In genomic region chr6:55782275-55782674, GRCh38 we compare ENCODE assay signal across 22 cellular contexts.
"Had no signal": no experiment of that assay in that cellular context is flagged by ENCODE, and none has a peak within 500 bp of the region (broad histone marks: within the 10 kb centered on the region; RNA-seq: fewer than 3 reads in every experiment).

No MANE protein-coding gene starts in this region.

- H3K4me1 ChIP-seq: gastrocnemius medialis, heart right ventricle, left ventricle myocardium inferior, suprapubic skin, thyroid gland had no signal

- H3K4me3 ChIP-seq: dorsolateral prefrontal cortex, gastrocnemius medialis, heart right ventricle, left ventricle myocardium inferior, lung, suprapubic skin, thyroid gland had no signal

- DNase-seq: cortex of kidney; dorsolateral prefrontal cortex; effector CD8-positive, alpha-beta T cell; gastrocnemius medialis; heart right ventricle; hypothalamus; kidney; left cardiac atrium; left ventricle myocardium inferior; mesendoderm; naive B cell; posterior cingulate gyrus; right cardiac atrium; small intestine; stimulated activated CD4-positive, alpha-beta T cell treated with anti-CD3 and anti-CD28 coated beads, Interleukin-12 subunit alpha, Interleukin-12 subunit beta, amount 100 ng/mL, for 4 hours; stimulated activated naive CD4-positive, alpha-beta T cell treated with Interleukin-2 at 50 U/mL for 16 hours; thyroid gland had no signal

- H3K36me3 ChIP-seq: gastrocnemius medialis, heart right ventricle, left ventricle myocardium inferior, suprapubic skin, thyroid gland had no signal

- H3K36me3 Mint-ChIP-seq: naive B cell, type B pancreatic cell had no signal

- H3K4me3 Mint-ChIP-seq: naive B cell, nephron, type B pancreatic cell had no signal

- ATAC-seq: gastrocnemius medialis, heart right ventricle, left cardiac atrium, right cardiac atrium had no signal

- H3K4me1 Mint-ChIP-seq: naive B cell had no signal

- H3K27me3 ChIP-seq: dorsolateral prefrontal cortex, gastrocnemius medialis, heart right ventricle, suprapubic skin, thyroid gland had no signal

- H3K27ac Mint-ChIP-seq: naive B cell, nephron, type B pancreatic cell had no signal

- H3K9me3 ChIP-seq: gastrocnemius medialis, heart right ventricle, left ventricle myocardium inferior, suprapubic skin, thyroid gland had no signal

- FAIRE-seq: kidney, small intestine, urothelium cell line had no signal

- H3K27me3 Mint-ChIP-seq: naive B cell, type B pancreatic cell had no signal

- H3K27ac ChIP-seq: dorsolateral prefrontal cortex, gastrocnemius medialis, heart right ventricle, left ventricle myocardium inferior, suprapubic skin, thyroid gland had no signal

- H3K9me3 Mint-ChIP-seq: nephron, type B pancreatic cell had no signal
